In the genomic region with DNA sequence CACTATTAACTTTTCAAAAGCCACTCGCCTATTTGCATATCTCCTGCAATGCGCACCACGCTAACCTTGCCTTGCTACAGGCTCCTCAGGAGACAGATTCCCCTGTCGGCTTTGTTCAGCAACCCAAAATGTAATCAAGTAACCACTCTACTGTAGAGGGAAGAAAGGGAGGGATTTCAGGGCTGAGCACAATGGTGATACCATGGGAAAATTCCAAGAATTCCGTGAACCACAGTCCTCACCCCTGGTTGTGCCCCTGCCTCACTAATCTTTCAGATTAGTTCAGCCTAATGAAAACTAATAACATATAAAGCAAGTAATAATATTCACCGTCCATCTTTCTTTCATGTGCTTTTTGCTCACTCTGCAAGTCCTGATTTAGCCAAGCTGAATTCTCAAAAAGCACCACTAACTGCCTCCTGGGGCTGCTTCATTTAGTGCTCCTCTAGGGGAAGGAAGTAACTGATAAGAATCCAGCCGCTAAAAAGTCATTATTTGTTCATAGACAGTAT, we compare ENCODE assay signal across 14 cellular contexts. TPM values are rescaled to one million over a fixed set of nuclear protein-coding genes. Genes with fewer than 3 reads are reported as not detected.
A peak's percentile ranks its signal among the peaks of the same experiment; 100 is the strongest.
DNase-seq lines count a peak whose midpoint lies in the region; ATAC-seq and TF ChIP-seq lines count a peak whose summit lies in the region.
"Had no signal": no experiment of that assay in that cellular context is flagged by ENCODE, and none has a peak within 500 bp of the region (broad histone marks: within the 10 kb centered on the region; RNA-seq: fewer than 3 reads in every experiment).

No MANE protein-coding gene starts in this region.

- no peak overlapping the region for H3K27ac ChIP-seq in IMR-90 (ENCODE audit: insufficient read depth, low read length)
- H3K27ac ChIP-seq: gastroesophageal sphincter, thoracic aorta had no signal

- H2BK120ac ChIP-seq in IMR-90 (ENCODE audit: low read depth, low read length), result peak overlapping the region; percentile 24; the same call in 1 of the 2 replicates

- no TSS peak for BruUV-seq in IMR-90 (replicated peaks; lab: Mats Ljungman, UMichigan)

- peak; percentile 25 for DNase-seq in CD1c-positive myeloid dendritic cell (ENCODE audit: extremely low spot score)
- no peak for DNase-seq in IMR-90
- DNase-seq in amniotic epithelial cell (ENCODE audit: low read depth), result peak; percentile 32
- DNase-seq in kidney glomerular epithelial cell (lab: John Stamatoyannopoulos, UW), result peak; percentile 29
- DNase-seq in DMS53 treated with DMSO at 0.1 percent for 48 hours (lab: John Stamatoyannopoulos, UW; ENCODE audit: unreplicated experiment), result no peak
- DNase-seq in activated CD4-positive, alpha-beta T cell treated with anti-CD3 and anti-CD28 coated beads, Interleukin-2, amount 10 ng/mL, durations not matched to agents 24 days and 14 days, result no peak
- no peak for DNase-seq in stimulated activated CD4-positive, alpha-beta T cell treated with anti-CD3 and anti-CD28 coated beads, Interleukin-2, amount 100 ng/mL, for 24 hours
- no peak for DNase-seq in GM13976 (ENCODE audit: low spot score)
- DNase-seq: CD8-positive, alpha-beta T cell; naive B cell; NCI-H187 treated with DMSO at 0.1 percent for 48 hours; stimulated activated CD4-positive, alpha-beta T cell treated with anti-CD3 and anti-CD28 coated beads, Interleukin-2, amount 100 ng/mL, for 48 hours had no signal

- peak overlapping the region; percentile 22; the same call in 1 of the 2 replicates for H2BK20ac ChIP-seq in IMR-90 (ENCODE audit: low read depth, low read length)

- H3K56ac ChIP-seq in IMR-90 (ENCODE audit: extremely low read depth, insufficient read depth, low read length), result no peak overlapping the region

- peaks cover 19% of the 10 kb centered on the region for H4K20me1 ChIP-seq in IMR-90 (ENCODE audit: insufficient read depth, low read length)

- H4K5ac ChIP-seq in IMR-90 (ENCODE audit: low read depth, low read length), result no peak overlapping the region

- TF ChIP-seq CTCF in IMR-90 (conservative IDR thresholded peaks at IDR 0.05; ENCODE audit: low read depth, low read length), result no peak
- no peak for TF ChIP-seq CTCF in GM13976 (IDR thresholded peaks at IDR 0.05; ENCODE audit: borderline replicate concordance, control extremely low read depth, extremely low read depth, insufficient read depth, missing control alignments)

- peaks cover 0 to 3% of the 10 kb centered on the region in 2 experiments; a peak in 1 of 4 replicates for H3K79me1 ChIP-seq in IMR-90 (ENCODE audit: low read depth in 1 of 2, low read length in 2 of 2)

- no peaks in the 10 kb centered on the region for H3K9me3 Mint-ChIP-seq in activated CD4-positive, alpha-beta T cell treated with anti-CD3 and anti-CD28 coated beads, Interleukin-2, amount 10 ng/mL, durations not matched to agents 24 days and 14 days
- H3K9me3 Mint-ChIP-seq: CD8-positive, alpha-beta T cell; naive B cell had no signal

- H3K4me3 ChIP-seq in IMR-90 (ENCODE audit: insufficient read depth, low read depth, low read length), result no peak overlapping the region
- H3K4me3 ChIP-seq: gastroesophageal sphincter, thoracic aorta had no signal

- no peaks in the 10 kb centered on the region for H3K9me1 ChIP-seq in IMR-90 (ENCODE audit: insufficient read depth, low read length)

- no peak overlapping the region; the same call in 1 of the 2 replicates for H3K18ac ChIP-seq in IMR-90 (ENCODE audit: low read depth, low read length)

- peaks cover 22% of the 10 kb centered on the region for H3K36me3 Mint-ChIP-seq in activated CD4-positive, alpha-beta T cell treated with anti-CD3 and anti-CD28 coated beads, Interleukin-2, amount 10 ng/mL, durations not matched to agents 24 days and 14 days (ENCODE audit: low read depth)
- H3K36me3 Mint-ChIP-seq: naive B cell had no signal

- no peak overlapping the region for H2AFZ ChIP-seq in IMR-90 (replicated peaks; ENCODE audit: low read length, poor library complexity)

- ATAC-seq in IMR-90 (ENCODE audit: low read depth), result no peak
- ATAC-seq: CD8-positive, alpha-beta T cell; gastroesophageal sphincter had no signal

- peaks cover 43% of the 10 kb centered on the region for H3K4me1 Mint-ChIP-seq in activated CD4-positive, alpha-beta T cell treated with anti-CD3 and anti-CD28 coated beads, Interleukin-2, amount 10 ng/mL, durations not matched to agents 24 days and 14 days

- peaks cover 7% of the 10 kb centered on the region for H3K4me1 ChIP-seq in IMR-90 (ENCODE audit: control insufficient read depth, insufficient read depth, low read length)

- no peak overlapping the region for H2BK5ac ChIP-seq in IMR-90 (ENCODE audit: low read depth, low read length, poor library complexity, severe bottlenecking)

- in situ Hi-C loops in IMR-90 (cut with MboI; ENCODE audit: low sequenced_read_pairs) (loop anchor here (5.0 to 25.0 kb wide), 3 partner anchors 551 to 1544 kb away; partner anchors contain the start of gene PERP), GM13976 (cut with MboI; ENCODE audit: low sequenced_read_pairs, unreplicated experiment) (loop anchor here (10.0 kb wide), 1 partner anchor 553 kb away; no protein-coding TSS in a partner anchor)

- no peak overlapping the region for H3K9ac ChIP-seq in IMR-90 (ENCODE audit: low read depth, low read length)

- no peak overlapping the region for H3K4ac ChIP-seq in IMR-90 (ENCODE audit: low read depth, low read length)

- no peak for TF ChIP-seq POLR2A in IMR-90 (IDR thresholded peaks at IDR 0.05; ENCODE audit: low read depth, low read length)

- H3K9me3 ChIP-seq in IMR-90 (ENCODE audit: control insufficient read depth, insufficient read depth, low read length), result no peaks in the 10 kb centered on the region
- H3K9me3 ChIP-seq: gastroesophageal sphincter, thoracic aorta had no signal

- no peak overlapping the region for H3K4me3 Mint-ChIP-seq in activated CD4-positive, alpha-beta T cell treated with anti-CD3 and anti-CD28 coated beads, Interleukin-2, amount 10 ng/mL, durations not matched to agents 24 days and 14 days
- H3K4me3 Mint-ChIP-seq: CD8-positive, alpha-beta T cell; naive B cell had no signal

- H3K27ac Mint-ChIP-seq in activated CD4-positive, alpha-beta T cell treated with anti-CD3 and anti-CD28 coated beads, Interleukin-2, amount 10 ng/mL, durations not matched to agents 24 days and 14 days, result no peak overlapping the region

- intact Hi-C loops in IMR-90 (cut with micrococcal nuclease), result loop anchor here (2.0 to 10.0 kb wide), 2 partner anchors 515 to 773 kb away; no protein-coding TSS in a partner anchor
- intact Hi-C loops in activated CD4-positive, alpha-beta T cell treated with anti-CD3 and anti-CD28 coated beads, Interleukin-2, amount 10 ng/mL, durations not matched to agents 24 days and 14 days (cut with micrococcal nuclease), result no loop called here

- peaks cover 8% of the 10 kb centered on the region for H3K36me3 ChIP-seq in IMR-90 (ENCODE audit: control insufficient read depth, insufficient read depth, low read length)
- H3K36me3 ChIP-seq: thoracic aorta had no signal

- dilution Hi-C loops in IMR-90 (cut with HindIII; ENCODE audit: low sequenced_read_pairs, unreplicated experiment), result no loop called here

- H3K4me2 ChIP-seq in IMR-90 (ENCODE audit: low read depth, low read length), result peak overlapping the region; percentile 34; the same call in 1 of the 2 replicates

- no peak overlapping the region for H3K14ac ChIP-seq in IMR-90 (replicated peaks; ENCODE audit: low read depth, low read length)

- no peak overlapping the region for H2AK9ac ChIP-seq in IMR-90 (replicated peaks; ENCODE audit: low read depth, low read length, poor library complexity)

- no peak overlapping the region for H4K8ac ChIP-seq in IMR-90 (ENCODE audit: low read depth in 2 of 2, low read length in 2 of 2)

- no peak for TF ChIP-seq RAD21 in IMR-90 (IDR thresholded peaks at IDR 0.05; ENCODE audit: low read length)

- H2BK15ac ChIP-seq in IMR-90 (ENCODE audit: low read depth, low read length), result no peak overlapping the region

- WGBS in IMR-90 (ENCODE audit: extremely low coverage in 2 of 2, insufficient read length in 1 of 2), 2 experiments, result 100% methylated on average over 1 of the region's 7 CpGs; no CpG with 5 or more reads in 1 of the 2 experiments

- peaks cover 4% of the 10 kb centered on the region for H3K27me3 Mint-ChIP-seq in activated CD4-positive, alpha-beta T cell treated with anti-CD3 and anti-CD28 coated beads, Interleukin-2, amount 10 ng/mL, durations not matched to agents 24 days and 14 days
- H3K27me3 Mint-ChIP-seq: naive B cell had no signal

- H3K27me3 ChIP-seq in IMR-90 (ENCODE audit: control insufficient read depth, insufficient read depth, low read length), result no peaks in the 10 kb centered on the region
- H3K27me3 ChIP-seq: gastroesophageal sphincter had no signal

- H4K91ac ChIP-seq in IMR-90 (ENCODE audit: insufficient read depth, low read depth, low read length), result peak overlapping the region; percentile 1; the same call in 1 of the 2 replicates

- H3K23ac ChIP-seq in IMR-90 (ENCODE audit: low read depth, low read length), result no peak overlapping the region

- POLR2A ChIA-PET in IMR-90 (lab: Charles Lee; ENCODE audit: unreplicated experiment), result no interaction called here

- CTCF ChIA-PET in IMR-90 (lab: Yijun Ruan, JAX), result no interaction called here

- H2AK5ac ChIP-seq in IMR-90 (ENCODE audit: low read depth, low read length), result no peak overlapping the region

TF ChIP-seq in IMR-90, 13 proteins besides CTCF, POLR2A, EP300 and RAD21 (continues in another document):
- TF ChIP-seq MAFK (IDR thresholded peaks at IDR 0.05; ENCODE audit: low read depth, low read length) (no peak), RCOR1 (IDR thresholded peaks at IDR 0.05; ENCODE audit: insufficient replicate concordance, low read length) (no peak), MXI1 (IDR thresholded peaks at IDR 0.05; ENCODE audit: borderline replicate concordance, low read depth, low read length) (no peak), BHLHE40 (IDR thresholded peaks at IDR 0.05; ENCODE audit: low read depth, low read length) (no peak), CEBPB (IDR thresholded peaks at IDR 0.05; ENCODE audit: low read depth, low read length) (no peak), RFX5 (IDR thresholded peaks at IDR 0.05; ENCODE audit: low read depth, low read length) (no peak), FOS (IDR thresholded peaks at IDR 0.05; ENCODE audit: low read depth, low read length) (no peak), MAZ (IDR thresholded peaks at IDR 0.05; ENCODE audit: borderline replicate concordance, low read depth, low read length) (no peak), NFE2L2 (IDR thresholded peaks at IDR 0.05; ENCODE audit: low read depth, low read length) (no peak)

RNA-seq across cellular contexts. Expression of gene CITED2, which starts 6.6 kb away (rescaled TPM):
- total RNA-seq in IMR-90 (2012; rRNA removed), result 163 and 266 TPM in 2 replicates
- 483 and 714 TPM in 2 replicates for polyA plus RNA-seq in IMR-90 (2012; rRNA removed)
- 132 and 474 TPM in 2 replicates for polyA plus RNA-seq in IMR-90 (2012; cell fraction: cytosol; rRNA removed)
- polyA plus RNA-seq in IMR-90 (2012; cell fraction: nucleus; rRNA removed; ENCODE audit: low replicate concordance), result 416 and 734 TPM in 2 replicates
- 49.0 and 56.0 TPM in 2 replicates for total RNA-seq in activated CD4-positive, alpha-beta T cell treated with anti-CD3 and anti-CD28 coated beads, Interleukin-2, amount 10 ng/mL, durations not matched to agents 24 days and 14 days

Comparison
In these comparisons a context has a peak if more than half of its experiments do, and no peak if none do; other contexts are left out.
1. DNase-seq: peak in CD1c-positive myeloid dendritic cell (single experiment), amniotic epithelial cell (single experiment) and kidney glomerular epithelial cell (single experiment); none in IMR-90 (single experiment), DMS53 treated with DMSO at 0.1 percent for 48 hours (single experiment), activated CD4-positive, alpha-beta T cell treated with anti-CD3 and anti-CD28 coated beads, Interleukin-2, amount 10 ng/mL, durations not matched to agents 24 days and 14 days (single experiment), stimulated activated CD4-positive, alpha-beta T cell treated with anti-CD3 and anti-CD28 coated beads, Interleukin-2, amount 100 ng/mL, for 24 hours (0 of 2) and GM13976 (single experiment).